In the genomic region with DNA sequence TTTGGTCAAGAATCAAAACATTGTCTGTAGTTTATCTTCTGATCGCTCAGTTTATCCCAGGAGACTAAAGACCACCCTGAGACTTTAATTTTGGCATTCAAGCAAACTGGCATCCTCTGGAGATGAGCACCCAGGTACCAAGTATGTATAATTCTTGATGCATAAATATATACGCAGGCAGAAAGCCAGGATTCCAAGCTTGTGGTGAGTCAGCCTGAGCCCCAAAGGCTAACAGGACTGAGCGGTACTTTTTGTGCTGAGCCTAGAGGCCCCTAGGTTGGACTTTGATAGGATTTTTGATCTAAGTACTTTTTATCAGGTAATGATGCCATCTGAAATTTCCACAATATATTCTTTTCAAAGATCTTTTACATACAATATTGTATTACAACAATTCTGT, we compare ENCODE assay signal across 1 cellular context.
TF ChIP-seq lines count a peak whose summit lies in the region.

No MANE protein-coding gene starts in this region.

TF ChIP-seq in K562, 482 proteins besides CTCF, POLR2A, EP300 and RAD21 (continued from another document):
- TF ChIP-seq, protein P1, sequence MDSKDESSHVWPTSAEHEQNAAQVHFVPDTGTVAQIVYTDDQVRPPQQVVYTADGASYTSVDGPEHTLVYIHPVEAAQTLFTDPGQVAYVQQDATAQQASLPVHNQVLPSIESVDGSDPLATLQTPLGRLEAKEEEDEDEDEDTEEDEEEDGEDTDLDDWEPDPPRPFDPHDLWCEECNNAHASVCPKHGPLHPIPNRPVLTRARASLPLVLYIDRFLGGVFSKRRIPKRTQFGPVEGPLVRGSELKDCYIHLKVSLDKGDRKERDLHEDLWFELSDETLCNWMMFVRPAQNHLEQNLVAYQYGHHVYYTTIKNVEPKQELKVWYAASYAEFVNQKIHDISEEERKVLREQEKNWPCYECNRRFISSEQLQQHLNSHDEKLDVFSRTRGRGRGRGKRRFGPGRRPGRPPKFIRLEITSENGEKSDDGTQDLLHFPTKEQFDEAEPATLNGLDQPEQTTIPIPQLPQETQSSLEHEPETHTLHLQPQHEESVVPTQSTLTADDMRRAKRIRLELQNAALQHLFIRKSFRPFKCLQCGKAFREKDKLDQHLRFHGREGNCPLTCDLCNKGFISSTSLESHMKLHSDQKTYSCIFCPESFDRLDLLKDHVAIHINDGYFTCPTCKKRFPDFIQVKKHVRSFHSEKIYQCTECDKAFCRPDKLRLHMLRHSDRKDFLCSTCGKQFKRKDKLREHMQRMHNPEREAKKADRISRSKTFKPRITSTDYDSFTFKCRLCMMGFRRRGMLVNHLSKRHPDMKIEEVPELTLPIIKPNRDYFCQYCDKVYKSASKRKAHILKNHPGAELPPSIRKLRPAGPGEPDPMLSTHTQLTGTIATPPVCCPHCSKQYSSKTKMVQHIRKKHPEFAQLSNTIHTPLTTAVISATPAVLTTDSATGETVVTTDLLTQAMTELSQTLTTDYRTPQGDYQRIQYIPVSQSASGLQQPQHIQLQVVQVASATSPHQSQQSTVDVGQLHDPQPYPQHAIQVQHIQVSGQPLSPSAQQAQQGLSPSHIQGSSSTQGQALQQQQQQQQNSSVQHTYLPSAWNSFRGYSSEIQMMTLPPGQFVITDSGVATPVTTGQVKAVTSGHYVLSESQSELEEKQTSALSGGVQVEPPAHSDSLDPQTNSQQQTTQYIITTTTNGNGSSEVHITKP (IDR thresholded peaks at IDR 0.05; ENCODE audit: partially characterized antibody) = no peak
- TF ChIP-seq, protein P2, sequence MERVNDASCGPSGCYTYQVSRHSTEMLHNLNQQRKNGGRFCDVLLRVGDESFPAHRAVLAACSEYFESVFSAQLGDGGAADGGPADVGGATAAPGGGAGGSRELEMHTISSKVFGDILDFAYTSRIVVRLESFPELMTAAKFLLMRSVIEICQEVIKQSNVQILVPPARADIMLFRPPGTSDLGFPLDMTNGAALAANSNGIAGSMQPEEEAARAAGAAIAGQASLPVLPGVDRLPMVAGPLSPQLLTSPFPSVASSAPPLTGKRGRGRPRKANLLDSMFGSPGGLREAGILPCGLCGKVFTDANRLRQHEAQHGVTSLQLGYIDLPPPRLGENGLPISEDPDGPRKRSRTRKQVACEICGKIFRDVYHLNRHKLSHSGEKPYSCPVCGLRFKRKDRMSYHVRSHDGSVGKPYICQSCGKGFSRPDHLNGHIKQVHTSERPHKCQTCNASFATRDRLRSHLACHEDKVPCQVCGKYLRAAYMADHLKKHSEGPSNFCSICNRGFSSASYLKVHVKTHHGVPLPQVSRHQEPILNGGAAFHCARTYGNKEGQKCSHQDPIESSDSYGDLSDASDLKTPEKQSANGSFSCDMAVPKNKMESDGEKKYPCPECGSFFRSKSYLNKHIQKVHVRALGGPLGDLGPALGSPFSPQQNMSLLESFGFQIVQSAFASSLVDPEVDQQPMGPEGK (CRISPR knock-in tag; IDR thresholded peaks at IDR 0.05; ENCODE audit: borderline replicate concordance) = no peak
- TF ChIP-seq, protein P3, sequence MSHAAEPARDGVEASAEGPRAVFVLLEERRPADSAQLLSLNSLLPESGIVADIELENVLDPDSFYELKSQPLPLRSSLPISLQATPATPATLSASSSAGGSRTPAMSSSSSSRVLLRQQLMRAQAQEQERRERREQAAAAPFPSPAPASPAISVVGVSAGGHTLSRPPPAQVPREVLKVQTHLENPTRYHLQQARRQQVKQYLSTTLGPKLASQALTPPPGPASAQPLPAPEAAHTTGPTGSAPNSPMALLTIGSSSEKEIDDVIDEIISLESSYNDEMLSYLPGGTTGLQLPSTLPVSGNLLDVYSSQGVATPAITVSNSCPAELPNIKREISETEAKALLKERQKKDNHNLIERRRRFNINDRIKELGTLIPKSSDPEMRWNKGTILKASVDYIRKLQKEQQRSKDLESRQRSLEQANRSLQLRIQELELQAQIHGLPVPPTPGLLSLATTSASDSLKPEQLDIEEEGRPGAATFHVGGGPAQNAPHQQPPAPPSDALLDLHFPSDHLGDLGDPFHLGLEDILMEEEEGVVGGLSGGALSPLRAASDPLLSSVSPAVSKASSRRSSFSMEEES (CRISPR knock-in tag; IDR thresholded peaks at IDR 0.05) = no peak
- TF ChIP-seq NR2C1 (IDR thresholded peaks at IDR 0.05) (no peak), NR2C1 (tag; IDR thresholded peaks at IDR 0.05) (no peak), SRSF3 (IDR thresholded peaks at IDR 0.05; ENCODE audit: insufficient read depth, low read length) (no peak), EWSR1 (IDR thresholded peaks at IDR 0.05; ENCODE audit: borderline replicate concordance, low read depth, partially characterized antibody) (no peak), NRF1 (conservative IDR thresholded peaks at IDR 0.05 in 1 of 2, IDR thresholded peaks at IDR 0.05 in 1 of 2) (no peak), HDAC3 (IDR thresholded peaks at IDR 0.05; ENCODE audit: borderline replicate concordance, partially characterized antibody) (no peak), FOXJ3 (CRISPR knock-in tag; IDR thresholded peaks at IDR 0.05) (no peak), TFAM (CRISPR knock-in tag; conservative IDR thresholded peaks at IDR 0.05) (no peak), ELF2 (CRISPR knock-in tag; IDR thresholded peaks at IDR 0.05) (no peak), SRSF7 (optimal IDR thresholded peaks at IDR 0.05; ENCODE audit: low read depth, low read length) (no peak)
